In genomic region chr13:59776924-59777690, GRCh38 we compare ENCODE assay signal across 14 cellular contexts.
A peak's percentile ranks its signal among the peaks of the same experiment; 100 is the strongest.
DNase-seq lines count a peak whose midpoint lies in the region; ATAC-seq lines count a peak whose summit lies in the region.
"Had no signal": no experiment of that assay in that cellular context is flagged by ENCODE, and none has a peak within 500 bp of the region (broad histone marks: within the 10 kb centered on the region; RNA-seq: fewer than 3 reads in every experiment).

No MANE protein-coding gene starts in this region.

- DNase-seq in 8988T, result peak; percentile 18
- peak; percentile 80 for DNase-seq in M059J (ENCODE audit: low read depth)
- no peak for DNase-seq in SK-N-DZ (ENCODE audit: low spot score)
- DNase-seq in cortex of kidney (lab: John Stamatoyannopoulos, UW), result no peak
- DNase-seq in activated CD4-positive, alpha-beta T cell treated with anti-CD3 and anti-CD28 coated beads, Interleukin-2, amount 50 U/mL, for 1 hour, result no peak
- DNase-seq: activated CD8-positive, alpha-beta memory T cell treated with anti-CD3 and anti-CD28 coated beads for 24 hours; mesendoderm; NCI-H2171; spleen; stimulated activated naive B cell treated with anti-CD40 and anti-IgM and Interleukin-4, amounts not matched to agents 10 μg/mL and 1 μg/mL and 100 μg/mL, for 72 hours had no signal

- ATAC-seq in GM19452 (IDR thresholded peaks at IDR 0.05; ENCODE audit: unreplicated experiment) (peak; percentile 51), esophagus mucosa (peak; percentile 11), GM21360 (IDR thresholded peaks at IDR 0.05; ENCODE audit: unreplicated experiment) (no peak)
- ATAC-seq: A549; stimulated activated naive B cell treated with anti-CD40 and anti-IgM and Interleukin-4, amounts not matched to agents 10 μg/mL and 1 μg/mL and 100 μg/mL, for 72 hours had no signal

Comparison
In these comparisons a context has a peak if more than half of its experiments do, and no peak if none do; other contexts are left out.
1. DNase-seq: peak in 8988T (single experiment) and M059J (single experiment); none in SK-N-DZ (single experiment), cortex of kidney (single experiment) and activated CD4-positive, alpha-beta T cell treated with anti-CD3 and anti-CD28 coated beads, Interleukin-2, amount 50 U/mL, for 1 hour (single experiment).